Comparison of ENCODE assay signal across 8 cellular contexts in genomic region chr1:224432672-224433040, GRCh38. TPM values are rescaled to one million over a fixed set of nuclear protein-coding genes. Genes with fewer than 3 reads are reported as not detected.
DNase-seq lines count a peak whose midpoint lies in the region; ATAC-seq, FAIRE-seq and TF ChIP-seq lines count a peak whose summit lies in the region.

No MANE protein-coding gene starts in this region.

- peak overlapping the region; percentile 76 for H3K9ac ChIP-seq in GM12878 (ENCODE audit: control insufficient read depth, insufficient read depth, low read length)

- peaks cover 12% of the 10 kb centered on the region for H3K4me1 ChIP-seq in GM12878 (ENCODE audit: control insufficient read depth, insufficient read depth, low read length)
- peaks cover 50% of the 10 kb centered on the region for H3K4me1 ChIP-seq in suprapubic skin

- no peaks in the 10 kb centered on the region for H3K27me3 ChIP-seq in GM12878 (replicated peaks in 1 of 2; ENCODE audit: control insufficient read depth in 2 of 2, insufficient read depth in 2 of 2, low read length in 1 of 2)
- no peaks in the 10 kb centered on the region for H3K27me3 ChIP-seq in kidney epithelial cell (ENCODE audit: control insufficient read depth, insufficient read depth, low read length)
- no peaks in the 10 kb centered on the region for H3K27me3 ChIP-seq in suprapubic skin

- TF ChIP-seq POLR2A in GM12878 (IDR thresholded peaks at IDR 0.05; ENCODE audit: low read depth, low read length) (no peak), suprapubic skin (IDR thresholded peaks at IDR 0.05) (no peak)

- no peak for TF ChIP-seq RAD21 in GM12878 (IDR thresholded peaks at IDR 0.05; ENCODE audit: insufficient read depth, low read depth, low read length)

- in situ Hi-C loops in GM12878 (cut with MboI), result no loop called here

- RAD21 ChIA-PET in GM12878 (lab: Charles Lee; ENCODE audit: unreplicated experiment), result interaction anchor here (0.6 to 2.9 kb wide), 3 partner anchors 17 to 316 kb away, joined by 4 to 15 read pairs (median 7); no protein-coding TSS in a partner anchor

- WGBS in GM12878 (ENCODE audit: insufficient coverage, insufficient replicate concordance, low lambda C conversion rate, missing lambda C conversion rate), result 3% methylated on average over 6 of the region's 6 CpGs
- 2% methylated on average over 6 of the region's 6 CpGs for WGBS in suprapubic skin

- H3K36me3 ChIP-seq in GM12878 (ENCODE audit: control insufficient read depth in 2 of 2, insufficient read depth in 2 of 2, low read length in 1 of 2), result peaks cover 0 to 4% of the 10 kb centered on the region in 2 experiments; a peak in 1 of 4 replicates
- no peaks in the 10 kb centered on the region for H3K36me3 ChIP-seq in kidney epithelial cell (ENCODE audit: control insufficient read depth, insufficient read depth, low read length)
- H3K36me3 ChIP-seq in suprapubic skin, result peaks cover 7% of the 10 kb centered on the region

- peak overlapping the region; percentile 78 for H3K4me2 ChIP-seq in GM12878 (ENCODE audit: control insufficient read depth, insufficient read depth)

- peak; percentile 58 for FAIRE-seq in D721Med (lab: Jason Lieb, UNC)
- no peak for FAIRE-seq in GM12878 (lab: Jason Lieb, UNC)

- no peak for DNase-seq in D721Med (ENCODE audit: insufficient read length, low spot score)
- no peak for DNase-seq in LNCaP clone FGC (ENCODE audit: low read depth)
- no peak for DNase-seq in GM12878 (ENCODE audit: low read depth, low spot score)
- no peak for DNase-seq in kidney epithelial cell (ENCODE audit: low read depth)
- no peak for DNase-seq in suprapubic skin (ENCODE audit: low spot score in 2 of 2)
- no peak for DNase-seq in posterior cingulate gyrus
- no peak for DNase-seq in ecto neural progenitor cell (ENCODE audit: low spot score)

- 0 out of 2 replicates have a peak, but pooled peaks cover 8% of the 10 kb centered on the region for H4K20me1 ChIP-seq in GM12878 (ENCODE audit: control insufficient read depth, insufficient read depth)

- TF ChIP-seq CTCF in D721Med (IDR thresholded peaks at IDR 0.05; ENCODE audit: insufficient read depth, missing control alignments) (no peak), LNCaP clone FGC (IDR thresholded peaks at IDR 0.05; ENCODE audit: control insufficient read depth, extremely low read depth, insufficient read depth) (no peak), GM12878 (IDR thresholded peaks at IDR 0.05 in 2 of 3, conservative IDR thresholded peaks at IDR 0.05 in 1 of 3; ENCODE audit: control insufficient read depth in 2 of 3, extremely low read depth in 1 of 3, insufficient read depth in 1 of 3, low read depth in 3 of 3, low read length in 3 of 3) (no peak), kidney epithelial cell (IDR thresholded peaks at IDR 0.05; ENCODE audit: insufficient read depth, low read length, poor library complexity, severe bottlenecking) (no peak), suprapubic skin (IDR thresholded peaks at IDR 0.05) (no peak)

- intact Hi-C loops in GM12878 (cut with micrococcal nuclease; ENCODE audit: unreplicated experiment), result no loop called here
- intact Hi-C loops in posterior cingulate gyrus (cut with DNase I), result loop anchor here (2.0 to 10.0 kb wide), 2 partner anchors 76 to 318 kb away; partner anchors contain the start of genes CNIH4 and FBXO28

- no peak overlapping the region for H2AFZ ChIP-seq in GM12878 (ENCODE audit: control insufficient read depth, low read depth, low read length)

- POLR2A ChIA-PET in GM12878 (lab: Charles Lee), result interaction anchor here (0.7 to 1.5 kb wide), 5 partner anchors 23 to 75 kb away, joined by 3 to 9 read pairs (median 3); no protein-coding TSS in a partner anchor

- peaks cover 82% of the 10 kb centered on the region for H3K79me2 ChIP-seq in GM12878 (ENCODE audit: control insufficient read depth, insufficient read depth, low read length)

- SMC1A ChIA-PET in GM12878 (lab: Charles Lee; ENCODE audit: uncharacterized antibody, unreplicated experiment), result interaction anchor here (0.8 to 2.9 kb wide), 8 partner anchors 11 to 316 kb away, joined by 3 to 24 read pairs (median 4); no protein-coding TSS in a partner anchor

- TF ChIP-seq EP300 in GM12878 (IDR thresholded peaks at IDR 0.05; ENCODE audit: borderline replicate concordance in 1 of 2, control insufficient read depth in 1 of 2, low read depth in 2 of 2, low read length in 2 of 2) (no peak), suprapubic skin (IDR thresholded peaks at IDR 0.05) (no peak)

- BruUV-seq in GM12878 (replicated peaks; lab: Mats Ljungman, UMichigan), result no TSS peak

- H3K4me3 ChIP-seq in LNCaP clone FGC (ENCODE audit: low read depth, low read length) (peak overlapping the region; percentile 63), GM12878 (peak overlapping the region; percentile 71), kidney epithelial cell (ENCODE audit: low read depth, low read length) (peak overlapping the region; percentile 77), suprapubic skin (peak overlapping the region; percentile 88)

- H3K27ac ChIP-seq in GM12878 (ENCODE audit: control insufficient read depth, insufficient read depth) (peak overlapping the region; percentile 22), suprapubic skin (peak overlapping the region; percentile 99)

- no peaks in the 10 kb centered on the region for H3K9me3 ChIP-seq in GM12878 (replicated peaks; ENCODE audit: control insufficient read depth, insufficient read depth, low read length)
- no peaks in the 10 kb centered on the region for H3K9me3 ChIP-seq in suprapubic skin

- ATAC-seq in GM12878 (peak; percentile 18), GM18870 (IDR thresholded peaks at IDR 0.05; ENCODE audit: unreplicated experiment) (no peak)

- CTCF ChIA-PET in GM12878 (lab: Yijun Ruan, JAX), result interaction anchor here (0.6 to 7.7 kb wide), 9 partner anchors 15 to 418 kb away, joined by 3 to 48 read pairs (median 4); no protein-coding TSS in a partner anchor

TF ChIP-seq in GM12878, 131 proteins besides CTCF, POLR2A, EP300 and RAD21:
- peak; percentile 56 for TF ChIP-seq POLR2AphosphoS5 (IDR thresholded peaks at IDR 0.05; ENCODE audit: low read length)
- no peak for TF ChIP-seq NR2C2 (IDR thresholded peaks at IDR 0.05; ENCODE audit: borderline replicate concordance, control insufficient read depth, insufficient read length, low read depth)
- TF ChIP-seq PML (IDR thresholded peaks at IDR 0.05; ENCODE audit: low read length), result 0 out of 2 replicates have a peak, but pooled peaks have one; percentile 21
TF ChIP-seq in GM12878: peak in this region for 2.

RNA-seq across cellular contexts. Expression of gene WDR26, which starts 1.9 kb away (rescaled TPM):
- 179 and 184 TPM in 2 replicates for total RNA-seq in GM12878 (2013; cell fraction: nucleolus; rRNA removed)
- 20.4 and 24.5 TPM in 2 replicates for total RNA-seq in GM12878 (2014; rRNA removed)
- total RNA-seq in GM12878 (2014; rRNA removed; fragmentation: Illumina TruSeq; extraction: Trizol), result 28.4 and 32.3 TPM in 2 replicates
- total RNA-seq in GM12878 (2021), result 47.0 and 47.5 TPM in 2 replicates
- 28.8 TPM for polyA plus RNA-seq in GM12878 (2011; ENCODE audit: low read depth)
- 46.9 and 60.9 TPM in 2 replicates for polyA plus RNA-seq in GM12878 (2011; rRNA removed)
- 16.4 and 26.1 TPM in 2 replicates for polyA plus RNA-seq in GM12878 (2011; cell fraction: cytosol; rRNA removed)
- 70.3 and 73.6 TPM in 2 replicates for polyA plus RNA-seq in GM12878 (2011; cell fraction: nucleus; rRNA removed)
- 42.5 and 51.2 TPM in 2 replicates for polyA plus RNA-seq in GM12878 (2012)
- polyA plus RNA-seq in GM12878 (2014; fragmentation: Illumina TruSeq; extraction: Trizol), result 40.4 and 54.6 TPM in 2 replicates
- polyA plus RNA-seq in GM12878 (2014; fragmentation: Nextera tagmentation; extraction: Ambion mirVana), result 10 to 100 TPM in 1 of 2 experiments, 1 to 10 TPM in 1; 8.9 to 10.5 TPM
- 33.5 and 33.7 TPM in 2 replicates for polyA plus RNA-seq in GM12878 (2014; rRNA removed)
- 1 to 10 TPM; 6.6 to 7.1 TPM for polyA plus RNA-seq in GM12878 (2016; fragmentation: Nextera tagmentation; extraction: Ambion mirVana)
- 53.6 and 79.8 TPM in 2 replicates for polyA minus RNA-seq in GM12878 (2011; rRNA and poly(A)+ RNA removed)
- polyA minus RNA-seq in GM12878 (2011; cell fraction: cytosol; rRNA and poly(A)+ RNA removed), result 32.1 and 47.2 TPM in 2 replicates
- polyA minus RNA-seq in GM12878 (2011; cell fraction: nucleus; rRNA and poly(A)+ RNA removed), result 49.3 and 71.3 TPM in 2 replicates
- total RNA-seq in kidney epithelial cell, result 38.8 and 40.0 TPM in 2 replicates
- 100 to 1,000 TPM in 3 of 4 donors, 10 to 100 TPM in 1; 92.4 to 174 (median 111) TPM for total RNA-seq in suprapubic skin
